ENCODE assay signal across 9 cellular contexts in the genomic region with DNA sequence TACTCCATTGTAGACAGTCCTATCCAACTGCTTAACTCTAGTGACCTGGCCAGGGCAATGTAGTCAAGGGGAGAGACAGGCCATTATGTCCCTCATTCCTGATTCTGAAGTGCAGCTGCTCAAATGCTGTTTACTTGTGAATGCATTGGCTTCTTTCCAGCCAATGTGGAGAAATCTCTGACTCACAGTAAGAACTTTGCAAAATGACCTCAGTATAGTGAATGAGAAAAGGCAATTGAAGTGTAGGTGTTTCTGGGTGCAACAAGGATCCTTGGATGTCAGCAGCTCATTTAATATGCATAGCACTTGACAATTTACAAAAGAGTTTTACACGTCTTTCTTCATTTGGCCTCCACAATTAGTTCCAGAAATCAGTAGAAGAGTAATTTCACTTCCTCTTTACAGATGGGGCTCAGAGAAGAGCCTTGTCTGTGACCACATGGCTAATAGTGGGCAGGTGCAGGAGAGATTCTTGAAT.
DNase-seq lines count a peak whose midpoint lies in the region; ATAC-seq and TF ChIP-seq lines count a peak whose summit lies in the region.
"Had no signal": no experiment of that assay in that cellular context is flagged by ENCODE, and none has a peak within 500 bp of the region (broad histone marks: within the 10 kb centered on the region; RNA-seq: fewer than 3 reads in every experiment).

No MANE protein-coding gene starts in this region.

- DNase-seq in CD1c-positive myeloid dendritic cell (ENCODE audit: extremely low spot score) (peak; percentile 78), fibroblast of gingiva (ENCODE audit: low read depth) (peak; percentile 54), ecto neural progenitor cell (ENCODE audit: low spot score) (no peak), amniotic stem cell (lab: John Stamatoyannopoulos, UW) (no peak), HCEC 1CT (no peak), mesothelial cell of epicardium (ENCODE audit: low spot score in 2 of 2, unreplicated experiment in 2 of 2) (no peak)
- DNase-seq: DMS153 had no signal

- peaks cover 19% of the 10 kb centered on the region for H3K27me3 Mint-ChIP-seq in mesothelial cell of epicardium (ENCODE audit: low read depth)

- no peaks in the 10 kb centered on the region for H3K9me3 Mint-ChIP-seq in mesothelial cell of epicardium

- no peak overlapping the region for H3K27ac Mint-ChIP-seq in mesothelial cell of epicardium

- peaks cover 47% of the 10 kb centered on the region for H3K4me1 Mint-ChIP-seq in mesothelial cell of epicardium

- TF ChIP-seq CTCF in mesothelial cell of epicardium (IDR thresholded peaks at IDR 0.05; ENCODE audit: unreplicated experiment), result no peak

- peak; percentile 96 for ATAC-seq in GM21360 (IDR thresholded peaks at IDR 0.05; ENCODE audit: unreplicated experiment)
- ATAC-seq in HG03439 (IDR thresholded peaks at IDR 0.05; ENCODE audit: unreplicated experiment), result peak; percentile 99

- no peaks in the 10 kb centered on the region for H3K36me3 Mint-ChIP-seq in mesothelial cell of epicardium

- no peak overlapping the region for H3K4me3 Mint-ChIP-seq in mesothelial cell of epicardium

Comparison
In these comparisons a context has a peak if more than half of its experiments do, and no peak if none do; other contexts are left out.
1. DNase-seq: peak in CD1c-positive myeloid dendritic cell (single experiment) and fibroblast of gingiva (single experiment); none in ecto neural progenitor cell (single experiment), amniotic stem cell (single experiment), HCEC 1CT (single experiment) and mesothelial cell of epicardium (0 of 2).